Comparison of ENCODE assay signal across 19 cellular contexts in the genomic region with DNA sequence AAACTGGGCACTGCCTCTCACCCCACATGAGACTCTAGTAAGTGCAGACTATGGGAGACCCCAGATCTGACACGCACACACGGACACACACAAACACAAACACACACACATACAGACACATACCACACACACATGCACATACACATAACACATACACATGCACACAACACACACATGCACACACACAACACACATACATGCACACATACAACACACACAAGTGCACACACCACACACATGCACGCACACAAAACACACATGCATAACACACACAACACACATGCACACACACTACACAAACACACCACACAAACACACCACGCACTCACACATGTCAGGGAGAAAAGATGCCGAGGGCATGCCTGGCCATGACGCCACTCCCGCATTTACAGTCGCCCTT.
"Had no signal": no experiment of that assay in that cellular context is flagged by ENCODE, and none has a peak within 500 bp of the region (broad histone marks: within the 10 kb centered on the region; RNA-seq: fewer than 3 reads in every experiment).

No MANE protein-coding gene starts in this region.

- H3K9me3 ChIP-seq: left ventricle myocardium inferior, mucosa of descending colon, thyroid gland, uterus had no signal

- ATAC-seq: activated CD4-positive, CD25-positive, alpha-beta regulatory T cell treated with anti-CD3 and anti-CD28 coated beads, Interleukin-2, amount 50 U/mL, for 24 hours; mucosa of descending colon; naive thymus-derived CD4-positive, alpha-beta T cell; stimulated activated naive B cell treated with anti-CD40 and anti-IgM and Interleukin-4, amounts not matched to agents 10 μg/mL and 1 μg/mL and 100 μg/mL, for 72 hours; T-helper 17 cell had no signal

- H3K27me3 Mint-ChIP-seq: activated naive CD4-positive, alpha-beta T cell treated with anti-CD3 and anti-CD28 coated beads, Interleukin-2, amount 10 ng/mL, durations not matched to agents 7 days and 5 days; naive thymus-derived CD4-positive, alpha-beta T cell; stimulated activated naive B cell treated with anti-CD40 and anti-IgM and Interleukin-4, amounts not matched to agents 10 μg/mL and 1 μg/mL and 100 μg/mL, for 72 hours; T-helper 17 cell had no signal

- FAIRE-seq: astrocyte, colon, endometrium had no signal

- H3K27ac ChIP-seq: left ventricle myocardium inferior, skin epidermis, thyroid gland, uterus had no signal

- DNase-seq: activated CD4-positive, alpha-beta T cell treated with anti-CD3 and anti-CD28 coated beads, Interleukin-2, amount 50 U/mL, for 4 hours; activated naive CD4-positive, alpha-beta T cell treated with anti-CD3 and anti-CD28 coated beads, Interleukin-2, amount 10 ng/mL, durations not matched to agents 7 days and 5 days; activated T-cell treated with anti-CD3 and anti-CD28 coated beads for 4 hours; hippocampal formation; left ventricle myocardium inferior; mucosa of descending colon; naive thymus-derived CD4-positive, alpha-beta T cell; stimulated activated CD4-positive, alpha-beta T cell treated with anti-CD3 and anti-CD28 coated beads, Interleukin-15, amount 100 ng/mL, for 24 hours; stimulated activated CD4-positive, alpha-beta T cell treated with anti-CD3 and anti-CD28 coated beads, Interleukin-4, amount 100 ng/mL, for 1 hour; stimulated activated naive B cell treated with anti-CD40 and anti-IgM and Interleukin-4, amounts not matched to agents 10 μg/mL and 1 μg/mL and 100 μg/mL, for 72 hours; T-helper 17 cell; thyroid gland; uterus had no signal

- H3K4me3 Mint-ChIP-seq: activated naive CD4-positive, alpha-beta T cell treated with anti-CD3 and anti-CD28 coated beads, Interleukin-2, amount 10 ng/mL, durations not matched to agents 7 days and 5 days; naive thymus-derived CD4-positive, alpha-beta T cell; stimulated activated naive B cell treated with anti-CD40 and anti-IgM and Interleukin-4, amounts not matched to agents 10 μg/mL and 1 μg/mL and 100 μg/mL, for 72 hours; T-helper 17 cell had no signal

- H3K4me1 ChIP-seq: left ventricle myocardium inferior, thyroid gland, uterus had no signal

- H3K4me3 ChIP-seq: left ventricle myocardium inferior, mucosa of descending colon, skin epidermis, thyroid gland, uterus had no signal

- H3K27ac Mint-ChIP-seq: activated naive CD4-positive, alpha-beta T cell treated with anti-CD3 and anti-CD28 coated beads, Interleukin-2, amount 10 ng/mL, durations not matched to agents 7 days and 5 days; activated T-helper 2 cell treated with anti-CD3 and anti-CD28 coated beads, Interferon-gamma antibody, Interleukin-2, Interleukin-4, amounts not matched to agents 10 μg/mL and 5 μg/mL and 100 μg/mL, durations not matched to agents 14 hours and 24 hours and 36 hours; naive thymus-derived CD4-positive, alpha-beta T cell; stimulated activated naive B cell treated with anti-CD40 and anti-IgM and Interleukin-4, amounts not matched to agents 10 μg/mL and 1 μg/mL and 100 μg/mL, for 72 hours; T-helper 17 cell had no signal

- H3K4me1 Mint-ChIP-seq: activated naive CD4-positive, alpha-beta T cell treated with anti-CD3 and anti-CD28 coated beads, Interleukin-2, amount 10 ng/mL, durations not matched to agents 7 days and 5 days; T-helper 17 cell had no signal

- H3K36me3 ChIP-seq: left ventricle myocardium inferior, thyroid gland, uterus had no signal

- H3K27me3 ChIP-seq: thyroid gland, uterus had no signal
